In the genomic region with DNA sequence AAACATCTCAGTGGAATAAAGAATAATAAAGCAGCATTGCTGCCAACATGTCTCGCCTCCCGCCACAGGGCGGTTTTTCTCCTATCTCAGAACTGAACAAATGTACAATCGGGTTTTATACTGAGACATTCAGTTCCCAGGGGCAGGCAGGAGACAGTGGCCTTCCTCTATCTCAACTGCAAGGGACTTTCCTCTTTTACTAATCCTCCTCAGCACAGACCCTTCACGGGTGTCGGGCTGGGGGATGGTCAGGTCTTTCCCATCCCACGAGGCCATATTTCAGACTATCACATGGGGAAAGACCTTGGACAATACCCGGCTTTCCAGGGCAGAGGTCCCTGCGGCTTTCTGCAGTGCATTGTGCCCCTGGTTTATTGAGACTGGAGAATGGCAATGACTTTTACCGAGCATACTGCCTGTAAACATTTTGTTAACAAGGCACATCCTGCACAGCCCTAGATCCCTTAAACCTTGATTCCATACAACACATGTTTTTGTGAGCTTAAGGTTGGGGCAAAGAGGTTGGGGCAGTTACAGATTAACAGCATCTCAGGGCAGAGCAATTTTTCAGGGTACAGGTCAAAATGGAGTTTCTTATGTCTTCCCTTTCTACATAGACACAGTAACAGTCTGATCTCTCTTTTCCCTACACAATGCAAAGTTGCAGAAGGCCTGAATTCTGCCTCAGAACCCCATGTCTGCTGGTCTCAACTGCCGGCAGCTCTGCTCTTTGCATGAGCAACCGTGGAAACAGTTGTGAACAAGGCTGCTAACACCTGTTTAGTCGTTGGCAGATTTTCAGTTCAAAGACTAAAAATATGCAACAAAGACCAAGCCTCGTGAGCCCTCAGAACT, we compare ENCODE assay signal across 10 cellular contexts. TPM values are rescaled to one million over a fixed set of nuclear protein-coding genes. Genes with fewer than 3 reads are reported as not detected.
DNase-seq lines count a peak whose midpoint lies in the region; ATAC-seq and TF ChIP-seq lines count a peak whose summit lies in the region.
"Not testable (repeated sequence)": the region's sequence is repeated elsewhere in the genome, so short reads cannot be mapped to it uniquely, and the experiment has no call there.
"Had no signal": no experiment of that assay in that cellular context is flagged by ENCODE, and none has a peak within 500 bp of the region (broad histone marks: within the 10 kb centered on the region; RNA-seq: fewer than 3 reads in every experiment).

No MANE protein-coding gene starts in this region.

- 87 to 91% methylated on average over 9 to 14 of the region's 14 CpGs for WGBS in endodermal cell (ENCODE audit: insufficient coverage in 1 of 2, insufficient read length in 1 of 2), 2 experiments
- WGBS in thymus, result 68% methylated on average over 14 of the region's 14 CpGs

- ATAC-seq in GM21529 (IDR thresholded peaks at IDR 0.05; ENCODE audit: unreplicated experiment), result peak; percentile 42
- peak; percentile 47 for ATAC-seq in HG03066 (IDR thresholded peaks at IDR 0.05; ENCODE audit: low read depth, unreplicated experiment)
- ATAC-seq in activated T-cell treated with anti-CD3 and anti-CD28 coated beads, Interleukin-2, amount 50 U/mL, for 72 hours (replicated peaks in 1 of 2), result not testable (repeated sequence)

- H3K27ac ChIP-seq in endodermal cell (ENCODE audit: low read depth, low read length), result not testable (repeated sequence)
- peak overlapping the region; percentile 71 for H3K27ac ChIP-seq in thymus (ENCODE audit: low read depth)

- in situ Hi-C loops in GM13977 (cut with MboI; ENCODE audit: low pct_unique_long_range_greater_than_20kb, low sequenced_read_pairs, unreplicated experiment), result not testable (repeated sequence)

- H3K4me3 Mint-ChIP-seq in activated T-cell treated with anti-CD3 and anti-CD28 coated beads, Interleukin-2, amount 50 U/mL, for 72 hours; endodermal cell; nephron: not testable (repeated sequence)

- peak; percentile 38 for DNase-seq in GM13977 (ENCODE audit: low spot score)
- DNase-seq in activated T-cell treated with anti-CD3 and anti-CD28 coated beads, Interleukin-2, amount 50 U/mL, for 72 hours; endodermal cell: not testable (repeated sequence)

- H3K27me3 ChIP-seq in endodermal cell (ENCODE audit: control insufficient read depth, insufficient read depth, low read length, poor library complexity, severe bottlenecking); thymus (ENCODE audit: control insufficient read depth, insufficient read depth): not testable (repeated sequence)

- H3K4me3 ChIP-seq in endodermal cell (ENCODE audit: low read length); thymus (ENCODE audit: low read length): not testable (repeated sequence)

- not testable (repeated sequence) for H3K9me3 ChIP-seq in endodermal cell (ENCODE audit: control insufficient read depth, low read length); thymus (ENCODE audit: control insufficient read depth)

- H3K4me1 Mint-ChIP-seq in activated T-cell treated with anti-CD3 and anti-CD28 coated beads, Interleukin-2, amount 50 U/mL, for 72 hours (ENCODE audit: low read depth), result peaks cover 47% of the 10 kb centered on the region
- H3K4me1 Mint-ChIP-seq in endodermal cell (peaks cover 12% of the 10 kb centered on the region), nephron (peaks cover 15% of the 10 kb centered on the region)

- H3K27ac Mint-ChIP-seq in activated T-cell treated with anti-CD3 and anti-CD28 coated beads, Interleukin-2, amount 50 U/mL, for 72 hours, result peak overlapping the region; percentile 79
- H3K27ac Mint-ChIP-seq in endodermal cell (peak overlapping the region; percentile 19), nephron (peak overlapping the region; percentile 52 to 91 (median 75))

- not testable (repeated sequence) for H3K4me1 ChIP-seq in endodermal cell (ENCODE audit: control insufficient read depth, insufficient read depth, low read length)
- H3K4me1 ChIP-seq in thymus (ENCODE audit: control insufficient read depth, insufficient read depth, low read length), result peaks cover 36% of the 10 kb centered on the region

- TF ChIP-seq POLR2A in Raji (IDR thresholded peaks at IDR 0.05; ENCODE audit: insufficient read depth, low read depth, low read length), result 0 out of 2 replicates have a peak, but pooled peaks have one; percentile 32

- H3K9ac ChIP-seq in endodermal cell (ENCODE audit: extremely low read depth, low read length, poor library complexity, severe bottlenecking), result not testable (repeated sequence)

- not testable (repeated sequence) for TF ChIP-seq CTCF in GM13977 (IDR thresholded peaks at IDR 0.05; ENCODE audit: extremely low read depth, insufficient read depth, missing control alignments); endodermal cell (conservative IDR thresholded peaks at IDR 0.05); nephron (IDR thresholded peaks at IDR 0.05; ENCODE audit: unreplicated experiment in 3 of 3)

- H3K9me3 Mint-ChIP-seq in activated T-cell treated with anti-CD3 and anti-CD28 coated beads, Interleukin-2, amount 50 U/mL, for 72 hours; endodermal cell; nephron: not testable (repeated sequence)

- H3K36me3 ChIP-seq in endodermal cell (ENCODE audit: control insufficient read depth, insufficient read depth, low read length), result not testable (repeated sequence)
- H3K36me3 ChIP-seq in thymus (ENCODE audit: control insufficient read depth, insufficient read depth), result peaks cover 17% of the 10 kb centered on the region

- H3K27me3 Mint-ChIP-seq in activated T-cell treated with anti-CD3 and anti-CD28 coated beads, Interleukin-2, amount 50 U/mL, for 72 hours (ENCODE audit: low read depth); endodermal cell (ENCODE audit: insufficient read depth); nephron (ENCODE audit: low read depth): not testable (repeated sequence)

- peaks cover 16 to 32% of the 10 kb centered on the region in 2 donors for H3K36me3 Mint-ChIP-seq in activated T-cell treated with anti-CD3 and anti-CD28 coated beads, Interleukin-2, amount 50 U/mL, for 72 hours (ENCODE audit: insufficient read depth in 2 of 2)
- not testable (repeated sequence) for H3K36me3 Mint-ChIP-seq in endodermal cell (ENCODE audit: low read depth); nephron (ENCODE audit: low read depth)

RNA-seq across cellular contexts. Expression of a gene that starts 44.0 kb away (rescaled TPM):
- total RNA-seq in activated T-cell treated with anti-CD3 and anti-CD28 coated beads, Interleukin-2, amount 50 U/mL, for 72 hours, result 10 to 100 TPM; 83.5 to 88.8 TPM
- total RNA-seq in endodermal cell, result under 1 TPM; 0.33 to 0.40 TPM
- polyA plus RNA-seq in endodermal cell (2013, experiment 1 of 2), result 0.36 TPM
- 0.58 TPM for polyA plus RNA-seq in endodermal cell (2013, experiment 2 of 2)
- polyA plus RNA-seq in thymus, result 16.3 TPM
- total RNA-seq: epithelial cell of proximal tubule, SJSA1 had no signal

Comparison
In these comparisons a context has a peak if more than half of its experiments do, and no peak if none do; other contexts are left out.
1. H3K27ac Mint-ChIP-seq: peak in every context shown above with its lines; median percentile 79 in activated T-cell treated with anti-CD3 and anti-CD28 coated beads, Interleukin-2, amount 50 U/mL, for 72 hours; 75 in nephron; 19 in endodermal cell.
2. RNA of a gene that starts 44.0 kb away (total RNA-seq): 83.5 to 88.8 TPM in activated T-cell treated with anti-CD3 and anti-CD28 coated beads, Interleukin-2, amount 50 U/mL, for 72 hours; 0.33 to 0.40 TPM in endodermal cell; every median in the first group is over 10 times any median in the second.